2 cellular contexts compared by ENCODE assay signal in genomic region chr6:52510213-52510562, GRCh38.
TF ChIP-seq lines count a peak whose summit lies in the region.

No MANE protein-coding gene starts in this region.

TF ChIP-seq in GM23338, 12 proteins besides CTCF, POLR2A, EP300 and RAD21:
- TF ChIP-seq, protein P1, sequence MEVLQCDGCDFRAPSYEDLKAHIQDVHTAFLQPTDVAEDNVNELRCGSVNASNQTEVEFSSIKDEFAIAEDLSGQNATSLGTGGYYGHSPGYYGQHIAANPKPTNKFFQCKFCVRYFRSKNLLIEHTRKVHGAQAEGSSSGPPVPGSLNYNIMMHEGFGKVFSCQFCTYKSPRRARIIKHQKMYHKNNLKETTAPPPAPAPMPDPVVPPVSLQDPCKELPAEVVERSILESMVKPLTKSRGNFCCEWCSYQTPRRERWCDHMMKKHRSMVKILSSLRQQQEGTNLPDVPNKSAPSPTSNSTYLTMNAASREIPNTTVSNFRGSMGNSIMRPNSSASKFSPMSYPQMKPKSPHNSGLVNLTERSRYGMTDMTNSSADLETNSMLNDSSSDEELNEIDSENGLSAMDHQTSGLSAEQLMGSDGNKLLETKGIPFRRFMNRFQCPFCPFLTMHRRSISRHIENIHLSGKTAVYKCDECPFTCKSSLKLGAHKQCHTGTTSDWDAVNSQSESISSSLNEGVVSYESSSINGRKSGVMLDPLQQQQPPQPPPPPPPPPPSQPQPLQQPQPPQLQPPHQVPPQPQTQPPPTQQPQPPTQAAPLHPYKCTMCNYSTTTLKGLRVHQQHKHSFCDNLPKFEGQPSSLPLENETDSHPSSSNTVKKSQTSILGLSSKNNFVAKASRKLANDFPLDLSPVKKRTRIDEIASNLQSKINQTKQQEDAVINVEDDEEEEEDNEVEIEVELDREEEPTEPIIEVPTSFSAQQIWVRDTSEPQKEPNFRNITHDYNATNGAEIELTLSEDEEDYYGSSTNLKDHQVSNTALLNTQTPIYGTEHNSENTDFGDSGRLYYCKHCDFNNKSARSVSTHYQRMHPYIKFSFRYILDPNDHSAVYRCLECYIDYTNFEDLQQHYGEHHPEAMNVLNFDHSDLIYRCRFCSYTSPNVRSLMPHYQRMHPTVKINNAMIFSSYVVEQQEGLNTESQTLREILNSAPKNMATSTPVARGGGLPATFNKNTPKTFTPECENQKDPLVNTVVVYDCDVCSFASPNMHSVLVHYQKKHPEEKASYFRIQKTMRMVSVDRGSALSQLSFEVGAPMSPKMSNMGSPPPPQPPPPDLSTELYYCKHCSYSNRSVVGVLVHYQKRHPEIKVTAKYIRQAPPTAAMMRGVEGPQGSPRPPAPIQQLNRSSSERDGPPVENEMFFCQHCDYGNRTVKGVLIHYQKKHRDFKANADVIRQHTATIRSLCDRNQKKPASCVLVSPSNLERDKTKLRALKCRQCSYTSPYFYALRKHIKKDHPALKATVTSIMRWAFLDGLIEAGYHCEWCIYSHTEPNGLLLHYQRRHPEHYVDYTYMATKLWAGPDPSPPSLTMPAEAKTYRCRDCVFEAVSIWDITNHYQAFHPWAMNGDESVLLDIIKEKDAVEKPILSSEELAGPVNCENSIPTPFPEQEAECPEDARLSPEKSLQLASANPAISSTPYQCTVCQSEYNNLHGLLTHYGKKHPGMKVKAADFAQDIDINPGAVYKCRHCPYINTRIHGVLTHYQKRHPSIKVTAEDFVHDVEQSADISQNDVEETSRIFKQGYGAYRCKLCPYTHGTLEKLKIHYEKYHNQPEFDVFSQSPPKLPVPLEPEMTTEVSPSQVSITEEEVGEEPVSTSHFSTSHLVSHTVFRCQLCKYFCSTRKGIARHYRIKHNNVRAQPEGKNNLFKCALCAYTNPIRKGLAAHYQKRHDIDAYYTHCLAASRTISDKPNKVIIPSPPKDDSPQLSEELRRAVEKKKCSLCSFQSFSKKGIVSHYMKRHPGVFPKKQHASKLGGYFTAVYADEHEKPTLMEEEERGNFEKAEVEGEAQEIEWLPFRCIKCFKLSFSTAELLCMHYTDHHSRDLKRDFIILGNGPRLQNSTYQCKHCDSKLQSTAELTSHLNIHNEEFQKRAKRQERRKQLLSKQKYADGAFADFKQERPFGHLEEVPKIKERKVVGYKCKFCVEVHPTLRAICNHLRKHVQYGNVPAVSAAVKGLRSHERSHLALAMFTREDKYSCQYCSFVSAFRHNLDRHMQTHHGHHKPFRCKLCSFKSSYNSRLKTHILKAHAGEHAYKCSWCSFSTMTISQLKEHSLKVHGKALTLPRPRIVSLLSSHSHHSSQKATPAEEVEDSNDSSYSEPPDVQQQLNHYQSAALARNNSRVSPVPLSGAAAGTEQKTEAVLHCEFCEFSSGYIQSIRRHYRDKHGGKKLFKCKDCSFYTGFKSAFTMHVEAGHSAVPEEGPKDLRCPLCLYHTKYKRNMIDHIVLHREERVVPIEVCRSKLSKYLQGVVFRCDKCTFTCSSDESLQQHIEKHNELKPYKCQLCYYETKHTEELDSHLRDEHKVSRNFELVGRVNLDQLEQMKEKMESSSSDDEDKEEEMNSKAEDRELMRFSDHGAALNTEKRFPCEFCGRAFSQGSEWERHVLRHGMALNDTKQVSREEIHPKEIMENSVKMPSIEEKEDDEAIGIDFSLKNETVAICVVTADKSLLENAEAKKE (CRISPR knock-in tag; IDR thresholded peaks at IDR 0.05) = no peak
- no peak for TF ChIP-seq ZNF114 (CRISPR knock-in tag; IDR thresholded peaks at IDR 0.05)
- TF ChIP-seq EZH2 (IDR thresholded peaks at IDR 0.05; ENCODE audit: low read depth, unreplicated experiment) = no peak
- TF ChIP-seq ZNF331 (CRISPR knock-in tag; IDR thresholded peaks at IDR 0.05; ENCODE audit: low read depth) = no peak
- TF ChIP-seq ETS1 (IDR thresholded peaks at IDR 0.05) = no peak
- TF ChIP-seq JUNB (IDR thresholded peaks at IDR 0.05; ENCODE audit: unreplicated experiment) = no peak
- TF ChIP-seq, protein P2, sequence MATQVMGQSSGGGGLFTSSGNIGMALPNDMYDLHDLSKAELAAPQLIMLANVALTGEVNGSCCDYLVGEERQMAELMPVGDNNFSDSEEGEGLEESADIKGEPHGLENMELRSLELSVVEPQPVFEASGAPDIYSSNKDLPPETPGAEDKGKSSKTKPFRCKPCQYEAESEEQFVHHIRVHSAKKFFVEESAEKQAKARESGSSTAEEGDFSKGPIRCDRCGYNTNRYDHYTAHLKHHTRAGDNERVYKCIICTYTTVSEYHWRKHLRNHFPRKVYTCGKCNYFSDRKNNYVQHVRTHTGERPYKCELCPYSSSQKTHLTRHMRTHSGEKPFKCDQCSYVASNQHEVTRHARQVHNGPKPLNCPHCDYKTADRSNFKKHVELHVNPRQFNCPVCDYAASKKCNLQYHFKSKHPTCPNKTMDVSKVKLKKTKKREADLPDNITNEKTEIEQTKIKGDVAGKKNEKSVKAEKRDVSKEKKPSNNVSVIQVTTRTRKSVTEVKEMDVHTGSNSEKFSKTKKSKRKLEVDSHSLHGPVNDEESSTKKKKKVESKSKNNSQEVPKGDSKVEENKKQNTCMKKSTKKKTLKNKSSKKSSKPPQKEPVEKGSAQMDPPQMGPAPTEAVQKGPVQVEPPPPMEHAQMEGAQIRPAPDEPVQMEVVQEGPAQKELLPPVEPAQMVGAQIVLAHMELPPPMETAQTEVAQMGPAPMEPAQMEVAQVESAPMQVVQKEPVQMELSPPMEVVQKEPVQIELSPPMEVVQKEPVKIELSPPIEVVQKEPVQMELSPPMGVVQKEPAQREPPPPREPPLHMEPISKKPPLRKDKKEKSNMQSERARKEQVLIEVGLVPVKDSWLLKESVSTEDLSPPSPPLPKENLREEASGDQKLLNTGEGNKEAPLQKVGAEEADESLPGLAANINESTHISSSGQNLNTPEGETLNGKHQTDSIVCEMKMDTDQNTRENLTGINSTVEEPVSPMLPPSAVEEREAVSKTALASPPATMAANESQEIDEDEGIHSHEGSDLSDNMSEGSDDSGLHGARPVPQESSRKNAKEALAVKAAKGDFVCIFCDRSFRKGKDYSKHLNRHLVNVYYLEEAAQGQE (IDR thresholded peaks at IDR 0.05; ENCODE audit: unreplicated experiment) = no peak
- no peak for TF ChIP-seq POLR2AphosphoS5 (IDR thresholded peaks at IDR 0.05; ENCODE audit: low read depth)
- no peak for TF ChIP-seq EZH2phosphoT487 (IDR thresholded peaks at IDR 0.05; ENCODE audit: unreplicated experiment)
- TF ChIP-seq STAT1 (IDR thresholded peaks at IDR 0.05; ENCODE audit: unreplicated experiment) = no peak
- TF ChIP-seq NANOG (IDR thresholded peaks at IDR 0.05; ENCODE audit: borderline replicate concordance) = no peak
- no peak for TF ChIP-seq CREB1 (CRISPR knock-in tag; IDR thresholded peaks at IDR 0.05; ENCODE audit: low read depth)
TF ChIP-seq in GM23338: peak in this region for 0.

TF ChIP-seq in IMR-90, 13 proteins besides CTCF, POLR2A, EP300 and RAD21:
- TF ChIP-seq MXI1 (IDR thresholded peaks at IDR 0.05; ENCODE audit: borderline replicate concordance, low read depth, low read length) (no peak), MAZ (IDR thresholded peaks at IDR 0.05; ENCODE audit: borderline replicate concordance, low read depth, low read length) (no peak), USF2 (IDR thresholded peaks at IDR 0.05; ENCODE audit: low read depth, low read length) (no peak), RCOR1 (IDR thresholded peaks at IDR 0.05; ENCODE audit: insufficient replicate concordance, low read length) (no peak), CHD1 (IDR thresholded peaks at IDR 0.05; ENCODE audit: low read depth, low read length) (no peak), NFE2L2 (IDR thresholded peaks at IDR 0.05; ENCODE audit: low read depth, low read length) (no peak), MAFK (IDR thresholded peaks at IDR 0.05; ENCODE audit: low read depth, low read length) (no peak), SMC3 (IDR thresholded peaks at IDR 0.05; ENCODE audit: low read depth, low read length) (no peak)
